Comparison of ENCODE assay signal across 8 cellular contexts in genomic region chr3:16300881-16301359, GRCh38. TPM values are rescaled to one million over a fixed set of nuclear protein-coding genes. Genes with fewer than 3 reads are reported as not detected.
DNase-seq lines count a peak whose midpoint lies in the region; ATAC-seq and TF ChIP-seq lines count a peak whose summit lies in the region.

No MANE protein-coding gene starts in this region.

- H3K27me3 ChIP-seq in mononuclear cell (ENCODE audit: insufficient read depth, low read length), result no peaks in the 10 kb centered on the region
- H3K27me3 ChIP-seq in colonic mucosa, result no peaks in the 10 kb centered on the region

- TF ChIP-seq CTCF in colonic mucosa (IDR thresholded peaks at IDR 0.05) (no peak), GM13976 (IDR thresholded peaks at IDR 0.05; ENCODE audit: borderline replicate concordance, control extremely low read depth, extremely low read depth, insufficient read depth, missing control alignments) (no peak)

- no peak overlapping the region for H3K9ac ChIP-seq in colonic mucosa (ENCODE audit: low read depth in 2 of 2, low read length in 2 of 2)

- H3K4me1 ChIP-seq in mononuclear cell (ENCODE audit: insufficient read depth, low read length) (peaks cover 58% of the 10 kb centered on the region), colonic mucosa (no peaks in the 10 kb centered on the region)

- peak overlapping the region; percentile 10 for H3K4me3 ChIP-seq in mononuclear cell (ENCODE audit: low read length)
- H3K4me3 ChIP-seq in colonic mucosa, result no peak overlapping the region

- H3K36me3 ChIP-seq in colonic mucosa, result no peaks in the 10 kb centered on the region

- H3K9me3 ChIP-seq in mononuclear cell (ENCODE audit: low read depth, low read length), result no peaks in the 10 kb centered on the region
- no peaks in the 10 kb centered on the region for H3K9me3 ChIP-seq in colonic mucosa

- H3K27ac ChIP-seq in colonic mucosa, result no peak overlapping the region

- peak; percentile 43 for ATAC-seq in GM18519 (IDR thresholded peaks at IDR 0.05; ENCODE audit: low FRiP score, unreplicated experiment)
- ATAC-seq in HG02840 (IDR thresholded peaks at IDR 0.05; ENCODE audit: low FRiP score, unreplicated experiment), result peak; percentile 56
- ATAC-seq in GM21526 (IDR thresholded peaks at IDR 0.05; ENCODE audit: low FRiP score, unreplicated experiment), result no peak

- in situ Hi-C loops in GM13976 (cut with MboI; ENCODE audit: low sequenced_read_pairs, unreplicated experiment), result no loop called here

- DNase-seq in UCSD-AML1 (lab: John Stamatoyannopoulos, UW; ENCODE audit: unreplicated experiment) (peak; percentile 58), colonic mucosa (no peak), GM13976 (ENCODE audit: low spot score) (no peak), LoVo (ENCODE audit: low spot score) (no peak)

- intact Hi-C loops in colonic mucosa (cut with DNase I), result no loop called here

RNA-seq across cellular contexts. Expression of gene OXNAD1, which starts 35.9 kb away (rescaled TPM):
- total RNA-seq in mononuclear cell (139 TPM), colonic mucosa (10 to 100 TPM; 23.4 to 26.2 TPM)

RNA-seq across cellular contexts. Expression of gene DPH3, which starts 36.2 kb away (rescaled TPM):
- 7.9 TPM for total RNA-seq in mononuclear cell
- total RNA-seq in colonic mucosa, result 10 to 100 TPM; 15.4 to 23.4 TPM
